ENCODE assay signal across 10 cellular contexts in genomic region chr4:176793060-176793605, GRCh38. TPM values are rescaled to one million over a fixed set of nuclear protein-coding genes. Genes with fewer than 3 reads are reported as not detected.
DNase-seq lines count a peak whose midpoint lies in the region; ATAC-seq and TF ChIP-seq lines count a peak whose summit lies in the region.
"Had no signal": no experiment of that assay in that cellular context is flagged by ENCODE, and none has a peak within 500 bp of the region (broad histone marks: within the 10 kb centered on the region; RNA-seq: fewer than 3 reads in every experiment).

No MANE protein-coding gene starts in this region.

- 19% methylated on average over 3 of the region's 24 CpGs for WGBS in mammary epithelial cell (ENCODE audit: low coverage, missing lambda C conversion rate)
- WGBS in transverse colon (ENCODE audit: low coverage in 1 of 2), 2 donors: 17 to 20% methylated on average over 1 to 20 of the region's 24 CpGs

- H3K9me3 Mint-ChIP-seq in activated naive CD4-positive, alpha-beta T cell treated with anti-CD3 and anti-CD28 coated beads for 36 hours: peaks cover 2% of the 10 kb centered on the region
- H3K9me3 Mint-ChIP-seq in memory B cell: no peaks in the 10 kb centered on the region

- CTCF ChIA-PET in activated naive CD4-positive, alpha-beta T cell treated with anti-CD3 and anti-CD28 coated beads for 36 hours (lab: Charles Lee): no interaction called here
- CTCF ChIA-PET in mammary epithelial cell (lab: Charles Lee; ENCODE audit: low non-redundant PET): interaction anchor here (0.6 kb wide), 1 partner anchor 254 kb away, joined by 3 read pairs; no protein-coding TSS in a partner anchor

- no peaks in the 10 kb centered on the region for H3K36me3 ChIP-seq in mammary epithelial cell (ENCODE audit: insufficient read depth, low read length)
- H3K36me3 ChIP-seq in transverse colon: no peaks in the 10 kb centered on the region

- dilution Hi-C loops in mammary epithelial cell (cut with HindIII; ENCODE audit: low sequenced_read_pairs): loop anchor here (25.0 kb wide), 1 partner anchor 219 kb away; no protein-coding TSS in a partner anchor

- H3K27me3 ChIP-seq in mammary epithelial cell (ENCODE audit: insufficient read depth, low read length) (no peaks in the 10 kb centered on the region), transverse colon (peaks cover 45% of the 10 kb centered on the region)

- peaks cover 5% of the 10 kb centered on the region for H3K4me1 Mint-ChIP-seq in activated naive CD4-positive, alpha-beta T cell treated with anti-CD3 and anti-CD28 coated beads for 36 hours (ENCODE audit: low read depth)
- H3K4me1 Mint-ChIP-seq in memory B cell: no peaks in the 10 kb centered on the region

- H3K4me3 ChIP-seq in mammary epithelial cell (replicated peaks in 1 of 3; ENCODE audit: insufficient read depth in 1 of 3, low read depth in 2 of 3, low read length in 3 of 3): peak overlapping the region; percentile 2 to 31 (median 10)
- H3K4me3 ChIP-seq in transverse colon: peak overlapping the region in 3 of 4 donors; percentile 48 to 57 (median 50)

- H2AFZ ChIP-seq in mammary epithelial cell (ENCODE audit: low read depth, low read length): peak overlapping the region; percentile 64

- TF ChIP-seq CTCF in mammary epithelial cell (conservative IDR thresholded peaks at IDR 0.05 in 1 of 2, IDR thresholded peaks at IDR 0.05 in 1 of 2; ENCODE audit: extremely low read depth in 1 of 2, insufficient read depth in 1 of 2, low read depth in 1 of 2, low read length in 2 of 2) (no peak), transverse colon (IDR thresholded peaks at IDR 0.05) (no peak)

- BruUV-seq in mammary epithelial cell (replicated peaks; lab: Mats Ljungman, UMichigan): no TSS peak

- H3K4me3 Mint-ChIP-seq in activated naive CD4-positive, alpha-beta T cell treated with anti-CD3 and anti-CD28 coated beads for 36 hours: peak overlapping the region; percentile 30
- peak overlapping the region; percentile 21 for H3K4me3 Mint-ChIP-seq in memory B cell

- in situ Hi-C loops in mammary epithelial cell (cut with MboI; ENCODE audit: low sequenced_read_pairs in 2 of 2) (loop anchor here (25.0 kb wide), 3 partner anchors 219 to 406 kb away; no protein-coding TSS in a partner anchor), transverse colon (cut with MboI; ENCODE audit: low pct_ligation_motif_present in 1 of 4, low pct_unique_long_range_greater_than_20kb in 1 of 4, low sequenced_read_pairs in 3 of 4) (no loop called here)

- ATAC-seq in memory B cell (ENCODE audit: low read depth): no peak

- peaks cover 43% of the 10 kb centered on the region for H3K79me2 ChIP-seq in mammary epithelial cell (ENCODE audit: insufficient read depth, low read length)

- no peak for TF ChIP-seq POLR2A in transverse colon (IDR thresholded peaks at IDR 0.05)

- H3K36me3 Mint-ChIP-seq in activated naive CD4-positive, alpha-beta T cell treated with anti-CD3 and anti-CD28 coated beads for 36 hours (ENCODE audit: low read depth): no peaks in the 10 kb centered on the region
- no peaks in the 10 kb centered on the region for H3K36me3 Mint-ChIP-seq in memory B cell
- H3K36me3 Mint-ChIP-seq: CD4-positive, CD25-positive, alpha-beta regulatory T cell had no signal

- H3K9ac ChIP-seq in mammary epithelial cell (ENCODE audit: insufficient read depth, low read length): no peak overlapping the region

- H4K20me1 ChIP-seq in mammary epithelial cell (ENCODE audit: insufficient read depth, low read length): no peaks in the 10 kb centered on the region

- H3K4me1 ChIP-seq in mammary epithelial cell (ENCODE audit: insufficient read depth, low read length) (peaks cover 23% of the 10 kb centered on the region), transverse colon (peaks cover 0 to 16% (median 6%) of the 10 kb centered on the region in 4 donors)

- peaks cover 48% of the 10 kb centered on the region for H3K27me3 Mint-ChIP-seq in activated naive CD4-positive, alpha-beta T cell treated with anti-CD3 and anti-CD28 coated beads for 36 hours (ENCODE audit: low read depth)
- peaks cover 21% of the 10 kb centered on the region for H3K27me3 Mint-ChIP-seq in memory B cell

- intact Hi-C loops in activated naive CD4-positive, alpha-beta T cell treated with anti-CD3 and anti-CD28 coated beads for 36 hours (cut with micrococcal nuclease): loop anchor here (2.0 to 10.0 kb wide), 3 partner anchors 58 to 416 kb away; no protein-coding TSS in a partner anchor
- intact Hi-C loops in mammary epithelial cell (cut with micrococcal nuclease): loop anchor here (2.0 to 10.0 kb wide), 2 partner anchors 172 to 512 kb away; partner anchors contain the start of gene NEIL3
- intact Hi-C loops in transverse colon (cut with DNase I; ENCODE audit: low total_unique reads): no loop called here

- TF ChIP-seq EP300 in transverse colon (IDR thresholded peaks at IDR 0.05; ENCODE audit: low read depth): no peak

- no peak overlapping the region for H3K27ac Mint-ChIP-seq in activated naive CD4-positive, alpha-beta T cell treated with anti-CD3 and anti-CD28 coated beads for 36 hours
- H3K27ac Mint-ChIP-seq in memory B cell: no peak overlapping the region
- H3K27ac Mint-ChIP-seq: CD4-positive, CD25-positive, alpha-beta regulatory T cell had no signal

- peak overlapping the region; percentile 70 for H3K4me2 ChIP-seq in mammary epithelial cell (ENCODE audit: insufficient read depth, low read depth, low read length)

- DNase-seq in activated naive CD4-positive, alpha-beta T cell treated with anti-CD3 and anti-CD28 coated beads for 36 hours: no peak
- no peak for DNase-seq in activated naive CD4-positive, alpha-beta T cell treated with Interleukin-2 at 50 U/mL for 16 hours
- DNase-seq in mammary epithelial cell (no peak), memory B cell (ENCODE audit: low spot score in 2 of 2) (no peak), transverse colon (no peak), glomerular visceral epithelial cell (ENCODE audit: extremely low spot score) (no peak), NCI-H1092 (lab: John Stamatoyannopoulos, UW) (no peak)
- no peak for DNase-seq in stimulated activated naive CD4-positive, alpha-beta T cell treated with Interleukin-2 at 50 U/mL for 16 hours (lab: John Stamatoyannopoulos, UW)

- H3K27ac ChIP-seq in mammary epithelial cell (ENCODE audit: insufficient read depth, low read depth, low read length): peak overlapping the region; percentile 38
- H3K27ac ChIP-seq in transverse colon: peak overlapping the region in 1 of 4 donors; percentile 49
- H3K27ac ChIP-seq: HL-60 had no signal

- H3K9me3 ChIP-seq in mammary epithelial cell (replicated peaks; ENCODE audit: insufficient read depth, low read length): no peaks in the 10 kb centered on the region
- H3K9me3 ChIP-seq in transverse colon: no peaks in the 10 kb centered on the region

RNA-seq across cellular contexts. Expression of gene VEGFC, which starts 0.4 kb away (rescaled TPM):
- total RNA-seq in activated naive CD4-positive, alpha-beta T cell treated with anti-CD3 and anti-CD28 coated beads for 36 hours: not detected
- total RNA-seq in mammary epithelial cell (10 to 100 TPM in 1 of 2 donors, 1 to 10 TPM in 1; 9.0 to 49.0 TPM), transverse colon (1 to 10 TPM in 3 of 4 donors, not detected in 1; 1.2 to 2.9 (median 2.2) TPM)
- 26.4 TPM for polyA plus RNA-seq in mammary epithelial cell
- polyA minus RNA-seq in mammary epithelial cell: 18.5 TPM
- total RNA-seq: CD4-positive, CD25-positive, alpha-beta regulatory T cell had no signal
- polyA plus RNA-seq: CD4-positive, CD25-positive, alpha-beta regulatory T cell had no signal

Comparison
In these comparisons a context has a peak if more than half of its experiments do, and no peak if none do; other contexts are left out.
1. in situ Hi-C loops: an anchor here in mammary epithelial cell (25.0 kb wide); none called in transverse colon.